1 cellular context compared by ENCODE assay signal in the genomic region with DNA sequence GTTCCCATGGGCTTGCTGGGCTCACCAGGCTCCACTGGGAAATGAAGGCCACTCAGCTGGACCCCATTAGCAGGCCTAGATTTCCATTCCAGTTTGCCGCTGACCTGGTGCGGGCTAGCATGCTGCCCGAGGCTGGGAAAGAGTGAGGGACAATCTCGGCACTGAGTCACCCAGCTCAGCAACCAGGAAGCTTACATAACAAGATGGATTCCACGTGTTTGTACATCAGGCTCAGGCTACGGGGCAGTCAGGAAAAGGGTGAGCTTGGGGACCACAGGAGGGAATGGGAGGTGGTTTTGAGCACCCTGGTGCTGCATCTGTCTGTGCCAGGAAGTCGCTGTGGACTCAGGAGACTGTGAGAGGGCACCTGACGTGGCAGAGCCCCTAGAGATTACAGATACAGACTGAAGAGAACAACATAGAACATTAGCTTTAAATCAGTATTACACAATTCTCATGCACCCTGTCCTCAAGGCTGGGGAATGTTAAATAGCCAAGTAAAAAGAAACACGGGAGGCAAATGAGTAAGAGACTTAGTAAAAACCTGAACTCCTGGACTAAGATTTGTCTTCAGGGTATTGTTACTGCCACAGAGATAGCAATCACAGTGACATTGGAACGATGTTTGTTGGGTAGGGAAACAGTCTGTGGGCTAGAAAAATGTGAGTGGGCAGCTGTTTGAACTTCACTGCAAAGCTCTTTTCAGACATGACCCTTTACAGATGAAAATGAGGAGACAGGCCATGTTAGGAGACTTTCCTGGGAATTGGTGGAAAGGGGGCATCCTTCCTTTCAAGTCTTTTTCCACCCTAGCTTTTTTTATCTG.
TF ChIP-seq lines count a peak whose summit lies in the region.

No MANE protein-coding gene starts in this region.

TF ChIP-seq in HEK293, 187 proteins besides CTCF, POLR2A, EP300 and RAD21 (continued from another document):
- TF ChIP-seq, protein P1, sequence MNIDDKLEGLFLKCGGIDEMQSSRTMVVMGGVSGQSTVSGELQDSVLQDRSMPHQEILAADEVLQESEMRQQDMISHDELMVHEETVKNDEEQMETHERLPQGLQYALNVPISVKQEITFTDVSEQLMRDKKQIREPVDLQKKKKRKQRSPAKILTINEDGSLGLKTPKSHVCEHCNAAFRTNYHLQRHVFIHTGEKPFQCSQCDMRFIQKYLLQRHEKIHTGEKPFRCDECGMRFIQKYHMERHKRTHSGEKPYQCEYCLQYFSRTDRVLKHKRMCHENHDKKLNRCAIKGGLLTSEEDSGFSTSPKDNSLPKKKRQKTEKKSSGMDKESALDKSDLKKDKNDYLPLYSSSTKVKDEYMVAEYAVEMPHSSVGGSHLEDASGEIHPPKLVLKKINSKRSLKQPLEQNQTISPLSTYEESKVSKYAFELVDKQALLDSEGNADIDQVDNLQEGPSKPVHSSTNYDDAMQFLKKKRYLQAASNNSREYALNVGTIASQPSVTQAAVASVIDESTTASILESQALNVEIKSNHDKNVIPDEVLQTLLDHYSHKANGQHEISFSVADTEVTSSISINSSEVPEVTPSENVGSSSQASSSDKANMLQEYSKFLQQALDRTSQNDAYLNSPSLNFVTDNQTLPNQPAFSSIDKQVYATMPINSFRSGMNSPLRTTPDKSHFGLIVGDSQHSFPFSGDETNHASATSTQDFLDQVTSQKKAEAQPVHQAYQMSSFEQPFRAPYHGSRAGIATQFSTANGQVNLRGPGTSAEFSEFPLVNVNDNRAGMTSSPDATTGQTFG (tag by site-specific recombination; IDR thresholded peaks at IDR 0.05; ENCODE audit: borderline replicate concordance), result no peak
- no peak for TF ChIP-seq ZNF596 (tag by site-specific recombination; IDR thresholded peaks at IDR 0.05)
- 0 out of 2 replicates have a peak, but pooled peaks have one; percentile 48 for TF ChIP-seq ZFHX2 (tag by site-specific recombination; conservative IDR thresholded peaks at IDR 0.05)
